Comparison of ENCODE assay signal across 19 cellular contexts in the genomic region with DNA sequence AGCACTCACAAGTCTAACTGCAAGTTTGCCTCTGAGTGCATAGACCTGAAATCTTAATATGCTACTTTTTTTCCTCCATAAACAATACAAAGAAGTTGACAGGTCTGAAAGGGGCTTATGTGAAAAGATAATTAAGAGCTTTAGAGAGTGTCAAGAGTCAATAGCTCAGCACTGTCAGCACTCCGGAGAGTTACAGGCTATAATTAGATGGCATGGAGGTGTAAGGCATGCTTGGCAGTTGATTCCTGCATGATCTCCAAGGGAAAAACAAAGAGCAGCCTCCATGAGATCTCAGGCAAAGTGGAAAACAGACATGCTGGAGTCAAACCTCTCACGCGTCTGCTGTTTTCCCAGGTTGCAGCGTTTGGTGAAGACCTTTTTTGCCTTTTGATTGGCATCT.
A peak's percentile ranks its signal among the peaks of the same experiment; 100 is the strongest.
DNase-seq lines count a peak whose midpoint lies in the region; ATAC-seq and TF ChIP-seq lines count a peak whose summit lies in the region.
"Had no signal": no experiment of that assay in that cellular context is flagged by ENCODE, and none has a peak within 500 bp of the region (broad histone marks: within the 10 kb centered on the region; RNA-seq: fewer than 3 reads in every experiment).

No MANE protein-coding gene starts in this region.

- ATAC-seq in Right ventricle myocardium inferior (peak; percentile 81), upper lobe of right lung (no peak)
- ATAC-seq: CD8-positive, alpha-beta T cell; Panc1; SK-N-SH treated with all-trans-retinoic acid at 6 μM for 48 hours had no signal

- in situ Hi-C loops in GM23248 (cut with MboI) = no loop called here

- intact Hi-C loops in Right ventricle myocardium inferior (cut with DNase I) = no loop called here
- intact Hi-C loops in upper lobe of right lung (cut with DNase I) = no loop called here

- no peaks in the 10 kb centered on the region for H3K36me3 ChIP-seq in right atrium auricular region
- H3K36me3 ChIP-seq in upper lobe of right lung = no peaks in the 10 kb centered on the region
- H3K36me3 ChIP-seq in GM23248 (ENCODE audit: low read depth) = no peaks in the 10 kb centered on the region
- H3K36me3 ChIP-seq: BLaER1 had no signal

- no peaks in the 10 kb centered on the region for H3F3A ChIP-seq in GM23248 (ENCODE audit: insufficient read depth)

- no peaks in the 10 kb centered on the region for H3K9me3 ChIP-seq in right atrium auricular region
- no peaks in the 10 kb centered on the region for H3K9me3 ChIP-seq in upper lobe of right lung
- H3K9me3 ChIP-seq in GM23248 (ENCODE audit: low read depth) = no peaks in the 10 kb centered on the region

- H3K27me3 ChIP-seq in right atrium auricular region (no peaks in the 10 kb centered on the region), upper lobe of right lung (no peaks in the 10 kb centered on the region), GM23248 (replicated peaks; ENCODE audit: insufficient read depth) (peaks cover 4% of the 10 kb centered on the region; the same call in 1 of the 2 replicates)
- H3K27me3 ChIP-seq: BLaER1 had no signal

- H3K79me2 ChIP-seq in GM23248 (ENCODE audit: insufficient read depth) = no peaks in the 10 kb centered on the region

- H3K4me3 ChIP-seq in right atrium auricular region (no peak overlapping the region), upper lobe of right lung (no peak overlapping the region), GM23248 (no peak overlapping the region)
- H3K4me3 ChIP-seq: BLaER1 had no signal

- no peaks in the 10 kb centered on the region for H3K9me2 ChIP-seq in GM23248 (ENCODE audit: insufficient read depth)

- H3K4me2 ChIP-seq in GM23248 (ENCODE audit: unreplicated experiment) = no peak overlapping the region
- H3K4me2 ChIP-seq: BLaER1, KMS-11 had no signal

- TF ChIP-seq CTCF in right atrium auricular region (IDR thresholded peaks at IDR 0.05) (no peak), upper lobe of right lung (IDR thresholded peaks at IDR 0.05) (no peak)

- DNase-seq in Right ventricle myocardium inferior (ENCODE audit: missing footprints) (no peak), right atrium auricular region (ENCODE audit: low spot score) (no peak), NCI-H82 (lab: John Stamatoyannopoulos, UW) (peak; percentile 68), myocyte (ENCODE audit: low read depth) (peak; percentile 19), RKO (ENCODE audit: low spot score) (no peak), upper lobe of right lung (no peak), GM23248 (no peak)
- no peak for DNase-seq in activated CD4-positive, alpha-beta T cell treated with anti-CD3 and anti-CD28 coated beads, Interleukin-2, amount 50 U/mL, for 1 hour
- DNase-seq: CD8-positive, alpha-beta T cell; GF-D8; H7; NCI-H1694 treated with DMSO at 0.1 percent for 48 hours; NCI-H446 treated with DMSO at 0.1 percent for 48 hours; NCI-H748 treated with DMSO at 0.1 percent for 48 hours; SHP77 had no signal

- H3K4me1 ChIP-seq in right atrium auricular region (peaks cover 0 to 8% of the 10 kb centered on the region in 2 donors), upper lobe of right lung (no peaks in the 10 kb centered on the region), GM23248 (ENCODE audit: insufficient read depth) (no peaks in the 10 kb centered on the region)
- H3K4me1 ChIP-seq: BLaER1 had no signal

- no peak overlapping the region for H3K9ac ChIP-seq in GM23248
- H3K9ac ChIP-seq: BLaER1, KMS-11 had no signal

- H3K27ac ChIP-seq in right atrium auricular region (no peak overlapping the region), upper lobe of right lung (no peak overlapping the region), GM23248 (no peak overlapping the region)
- H3K27ac ChIP-seq: BLaER1, KMS-11 had no signal

- WGBS in GM23248 (ENCODE audit: low coverage in 1 of 2, low lambda C conversion rate in 2 of 2, missing lambda C conversion rate in 2 of 2), 2 experiments = 63 to 75% methylated on average over 4 of the region's 4 CpGs

- H4K20me1 ChIP-seq in GM23248 (ENCODE audit: insufficient read depth) = no peaks in the 10 kb centered on the region
- H4K20me1 ChIP-seq: BLaER1 had no signal

- H2AFZ ChIP-seq in GM23248 = no peak overlapping the region

Comparison
In these comparisons a context has a peak if more than half of its experiments do, and no peak if none do; other contexts are left out.
1. DNase-seq: peak in NCI-H82 (single experiment) and myocyte (single experiment); none in Right ventricle myocardium inferior (single experiment), right atrium auricular region (single experiment), RKO (single experiment), upper lobe of right lung (single experiment), activated CD4-positive, alpha-beta T cell treated with anti-CD3 and anti-CD28 coated beads, Interleukin-2, amount 50 U/mL, for 1 hour (single experiment) and GM23248 (single experiment).